In the genomic region with DNA sequence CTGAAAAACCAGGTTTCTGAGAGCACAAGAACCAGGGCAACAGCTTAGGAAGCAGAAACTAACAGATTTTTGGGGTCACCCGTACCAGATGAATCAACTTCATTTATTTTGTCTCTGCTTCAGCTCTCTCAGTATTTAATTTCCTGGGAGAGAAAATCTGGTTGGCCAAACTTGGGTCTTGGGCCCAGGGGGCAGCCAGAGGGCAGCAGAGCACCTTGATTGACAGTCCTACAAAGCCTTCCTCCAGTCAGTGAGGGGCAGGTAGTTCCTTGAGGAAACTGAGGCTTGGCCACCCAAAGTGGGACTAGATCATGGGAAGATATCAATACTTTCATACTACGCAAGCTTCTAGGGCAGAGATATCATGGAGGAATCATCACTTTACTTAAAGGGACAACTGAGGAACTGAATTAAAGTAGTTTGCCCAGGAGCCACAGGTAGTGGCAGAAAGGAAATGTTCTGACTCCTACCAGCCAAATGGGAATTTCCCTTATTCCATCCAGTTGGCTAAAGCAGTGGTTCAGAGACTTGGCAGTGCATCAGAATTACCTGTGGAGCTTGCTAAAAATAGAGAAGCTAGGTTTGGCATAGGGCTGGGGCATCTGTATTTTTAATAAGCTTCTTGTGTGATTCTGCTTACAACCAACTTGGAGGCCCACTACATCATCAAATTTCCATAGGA, we compare ENCODE assay signal across 1 cellular context.
TF ChIP-seq lines count a peak whose summit lies in the region.

No MANE protein-coding gene starts in this region.

TF ChIP-seq in H1, 55 proteins besides CTCF, POLR2A, EP300 and RAD21 (continued from another document):
- TF ChIP-seq ZNF274 (IDR thresholded peaks at IDR 0.05; ENCODE audit: borderline replicate concordance, extremely low read depth, low read length): no peak
- TF ChIP-seq BACH1 (IDR thresholded peaks at IDR 0.05; ENCODE audit: low read length): no peak
- TF ChIP-seq KDM1A (IDR thresholded peaks at IDR 0.05; ENCODE audit: borderline replicate concordance, low read length): no peak
